Comparison of ENCODE assay signal across 16 cellular contexts in genomic region chrX:72028701-72029470, GRCh38.
DNase-seq lines count a peak whose midpoint lies in the region; ATAC-seq and TF ChIP-seq lines count a peak whose summit lies in the region.
"Had no signal": no experiment of that assay in that cellular context is flagged by ENCODE, and none has a peak within 500 bp of the region (broad histone marks: within the 10 kb centered on the region; RNA-seq: fewer than 3 reads in every experiment).

No MANE protein-coding gene starts in this region.

- no peak for TF ChIP-seq CTCF in HFFc6 (IDR thresholded peaks at IDR 0.05)
- no peak for TF ChIP-seq CTCF in chondrocyte (IDR thresholded peaks at IDR 0.05)
- no peak for TF ChIP-seq CTCF in mesothelial cell of epicardium (IDR thresholded peaks at IDR 0.05; ENCODE audit: unreplicated experiment)

- no peaks in the 10 kb centered on the region for H3K36me3 Mint-ChIP-seq in HFFc6 (ENCODE audit: low read depth)
- H3K36me3 Mint-ChIP-seq in chondrocyte (ENCODE audit: low read depth): no peaks in the 10 kb centered on the region
- peaks cover 2% of the 10 kb centered on the region for H3K36me3 Mint-ChIP-seq in mesothelial cell of epicardium
- H3K36me3 Mint-ChIP-seq: activated naive CD8-positive, alpha-beta T cell had no signal

- H3K9me3 ChIP-seq in stomach smooth muscle (ENCODE audit: control insufficient read depth in 2 of 2, low read length in 2 of 2): no peaks in the 10 kb centered on the region
- H3K9me3 ChIP-seq: gastrocnemius medialis had no signal

- H3K27me3 ChIP-seq in stomach smooth muscle (ENCODE audit: control insufficient read depth in 1 of 2, insufficient read depth in 2 of 2, low read length in 2 of 2): peaks cover 0 to 24% of the 10 kb centered on the region in 2 donors
- H3K27me3 ChIP-seq: gastrocnemius medialis had no signal

- H3K27ac Mint-ChIP-seq in HFFc6: peak overlapping the region; percentile 60
- peak overlapping the region; percentile 3 for H3K27ac Mint-ChIP-seq in chondrocyte (ENCODE audit: unreplicated experiment)
- peak overlapping the region; percentile 92 for H3K27ac Mint-ChIP-seq in mesothelial cell of epicardium
- H3K27ac Mint-ChIP-seq: activated naive CD8-positive, alpha-beta T cell; stimulated activated naive CD8-positive, alpha-beta T cell treated with anti-CD3 and anti-CD28 coated beads, Interleukin-15, amount 100 ng/mL, for 72 hours had no signal

- H3K27ac ChIP-seq in stomach smooth muscle (ENCODE audit: low read length): peak overlapping the region; percentile 83
- H3K27ac ChIP-seq: C4-2B, gastrocnemius medialis had no signal

- H3K9ac ChIP-seq in stomach smooth muscle (ENCODE audit: low read length in 2 of 2): peak overlapping the region; percentile 47 to 59

- H3K4me3 Mint-ChIP-seq in HFFc6 (no peak overlapping the region), chondrocyte (ENCODE audit: unreplicated experiment) (no peak overlapping the region), mesothelial cell of epicardium (no peak overlapping the region)
- H3K4me3 Mint-ChIP-seq: activated naive CD8-positive, alpha-beta T cell; stimulated activated naive CD8-positive, alpha-beta T cell treated with anti-CD3 and anti-CD28 coated beads, Interleukin-15, amount 100 ng/mL, for 72 hours had no signal

- H3K4me1 ChIP-seq in stomach smooth muscle (ENCODE audit: control insufficient read depth, insufficient read depth, low read length): peaks cover 32% of the 10 kb centered on the region
- H3K4me1 ChIP-seq: gastrocnemius medialis had no signal

- no peaks in the 10 kb centered on the region for H3K36me3 ChIP-seq in stomach smooth muscle (ENCODE audit: control insufficient read depth in 2 of 2, insufficient read depth in 2 of 2, low read length in 2 of 2)
- H3K36me3 ChIP-seq: gastrocnemius medialis had no signal

- no peak for ATAC-seq in HG03159 (IDR thresholded peaks at IDR 0.05; ENCODE audit: unreplicated experiment)
- ATAC-seq: gastrocnemius medialis; stimulated activated naive CD8-positive, alpha-beta T cell treated with anti-CD3 and anti-CD28 coated beads, Interleukin-15, amount 100 ng/mL, for 72 hours had no signal

- no peaks in the 10 kb centered on the region for H3K27me3 Mint-ChIP-seq in HFFc6 (ENCODE audit: insufficient read depth)
- no peaks in the 10 kb centered on the region for H3K27me3 Mint-ChIP-seq in chondrocyte (ENCODE audit: low read depth)
- no peaks in the 10 kb centered on the region for H3K27me3 Mint-ChIP-seq in mesothelial cell of epicardium (ENCODE audit: low read depth)
- H3K27me3 Mint-ChIP-seq: activated naive CD8-positive, alpha-beta T cell had no signal

- peaks cover 47% of the 10 kb centered on the region for H3K4me1 Mint-ChIP-seq in HFFc6 (ENCODE audit: low read depth)
- H3K4me1 Mint-ChIP-seq in chondrocyte (ENCODE audit: low read depth): peaks cover 37% of the 10 kb centered on the region
- peaks cover 27% of the 10 kb centered on the region for H3K4me1 Mint-ChIP-seq in mesothelial cell of epicardium

- DNase-seq in HFFc6 (no peak), chondrocyte (ENCODE audit: low spot score) (no peak), mesothelial cell of epicardium (ENCODE audit: low spot score in 2 of 2, unreplicated experiment in 2 of 2) (no peak), NCI-H774 (lab: John Stamatoyannopoulos, UW) (no peak), SKM-1 treated with dmso at 0.1 percent for 144 hours (lab: John Stamatoyannopoulos, UW; ENCODE audit: unreplicated experiment) (no peak), NCI-H748 treated with DMSO at 0.1 percent for 48 hours (lab: John Stamatoyannopoulos, UW) (no peak)
- DNase-seq: activated CD4-positive, alpha-beta T cell treated with anti-CD3 and anti-CD28 coated beads, Interleukin-2, amount 50 U/mL, for 4 hours; gastrocnemius medialis; Karpas-422; NCI-H1417; nucleus accumbens; stimulated activated naive CD8-positive, alpha-beta T cell treated with anti-CD3 and anti-CD28 coated beads, Interleukin-15, amount 100 ng/mL, for 72 hours had no signal

- H3K9me3 Mint-ChIP-seq in HFFc6 (no peaks in the 10 kb centered on the region), chondrocyte (ENCODE audit: low read depth) (no peaks in the 10 kb centered on the region), mesothelial cell of epicardium (peaks cover 7% of the 10 kb centered on the region)
- H3K9me3 Mint-ChIP-seq: stimulated activated naive CD8-positive, alpha-beta T cell treated with anti-CD3 and anti-CD28 coated beads, Interleukin-15, amount 100 ng/mL, for 72 hours had no signal

- H3K4me3 ChIP-seq in stomach smooth muscle (ENCODE audit: low read length in 2 of 2): peak overlapping the region; percentile 71 to 72
- H3K4me3 ChIP-seq: gastrocnemius medialis had no signal

Comparison
In these comparisons a context has a peak if more than half of its experiments do, and no peak if none do; other contexts are left out.
1. H3K27ac Mint-ChIP-seq: peak in every context shown above with its lines; median percentile 92 in mesothelial cell of epicardium; 60 in HFFc6; 3 in chondrocyte.